ENCODE assay signal across 1 cellular context in the genomic region with DNA sequence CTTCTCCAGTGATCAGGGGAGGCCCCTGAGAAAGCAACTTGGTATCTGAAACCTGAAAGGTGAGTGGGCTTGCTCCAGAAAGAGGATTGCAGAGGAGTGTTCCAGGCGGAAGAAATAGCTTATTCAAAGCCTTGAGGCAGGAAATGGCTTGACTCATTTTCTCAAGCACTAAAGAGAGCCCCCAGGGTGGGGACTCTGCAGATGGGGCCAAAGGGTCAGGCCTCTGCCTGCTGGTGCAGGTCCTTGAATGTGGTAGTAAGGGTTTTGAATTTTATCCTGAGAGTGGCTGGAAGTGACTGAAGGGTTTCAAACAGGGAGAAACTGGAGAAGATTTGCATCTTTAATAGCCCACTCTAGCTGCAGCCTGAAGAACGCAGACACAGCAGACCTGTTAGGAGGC.
TF ChIP-seq lines count a peak whose summit lies in the region.

No MANE protein-coding gene starts in this region.

TF ChIP-seq in H1, 55 proteins besides CTCF, POLR2A, EP300 and RAD21:
- TF ChIP-seq RXRA (IDR thresholded peaks at IDR 0.05; ENCODE audit: insufficient read depth, low read depth, low read length) (no peak), MAFK (IDR thresholded peaks at IDR 0.05; ENCODE audit: low read depth, low read length) (no peak), SAP30 (IDR thresholded peaks at IDR 0.05; ENCODE audit: insufficient read depth, insufficient replicate concordance, low read length) (no peak), POLR2AphosphoS5 (IDR thresholded peaks at IDR 0.05; ENCODE audit: low read depth, low read length) (no peak), BRCA1 (IDR thresholded peaks at IDR 0.05; ENCODE audit: low read depth, low read length) (no peak), JUND (IDR thresholded peaks at IDR 0.05; ENCODE audit: low read length) (no peak), CHD2 (IDR thresholded peaks at IDR 0.05; ENCODE audit: low read length) (no peak), PHF8 (conservative IDR thresholded peaks at IDR 0.05; ENCODE audit: low read depth, low read length) (no peak), TAF7 (optimal IDR thresholded peaks at IDR 0.05; ENCODE audit: borderline replicate concordance, low read depth, low read length) (no peak), GTF2F1 (IDR thresholded peaks at IDR 0.05; ENCODE audit: borderline replicate concordance, low read depth, low read length) (no peak), SIRT6 (IDR thresholded peaks at IDR 0.05; ENCODE audit: low read length) (no peak), BACH1 (IDR thresholded peaks at IDR 0.05; ENCODE audit: low read length) (no peak), CHD7 (IDR thresholded peaks at IDR 0.05; ENCODE audit: insufficient replicate concordance, low read length) (no peak), CTBP2 (IDR thresholded peaks at IDR 0.05; ENCODE audit: borderline replicate concordance, insufficient read depth, insufficient read length, low read length) (no peak), TEAD4 (IDR thresholded peaks at IDR 0.05; ENCODE audit: low read depth, low read length) (no peak)
